ENCODE assay signal across 1 cellular context in the genomic region with DNA sequence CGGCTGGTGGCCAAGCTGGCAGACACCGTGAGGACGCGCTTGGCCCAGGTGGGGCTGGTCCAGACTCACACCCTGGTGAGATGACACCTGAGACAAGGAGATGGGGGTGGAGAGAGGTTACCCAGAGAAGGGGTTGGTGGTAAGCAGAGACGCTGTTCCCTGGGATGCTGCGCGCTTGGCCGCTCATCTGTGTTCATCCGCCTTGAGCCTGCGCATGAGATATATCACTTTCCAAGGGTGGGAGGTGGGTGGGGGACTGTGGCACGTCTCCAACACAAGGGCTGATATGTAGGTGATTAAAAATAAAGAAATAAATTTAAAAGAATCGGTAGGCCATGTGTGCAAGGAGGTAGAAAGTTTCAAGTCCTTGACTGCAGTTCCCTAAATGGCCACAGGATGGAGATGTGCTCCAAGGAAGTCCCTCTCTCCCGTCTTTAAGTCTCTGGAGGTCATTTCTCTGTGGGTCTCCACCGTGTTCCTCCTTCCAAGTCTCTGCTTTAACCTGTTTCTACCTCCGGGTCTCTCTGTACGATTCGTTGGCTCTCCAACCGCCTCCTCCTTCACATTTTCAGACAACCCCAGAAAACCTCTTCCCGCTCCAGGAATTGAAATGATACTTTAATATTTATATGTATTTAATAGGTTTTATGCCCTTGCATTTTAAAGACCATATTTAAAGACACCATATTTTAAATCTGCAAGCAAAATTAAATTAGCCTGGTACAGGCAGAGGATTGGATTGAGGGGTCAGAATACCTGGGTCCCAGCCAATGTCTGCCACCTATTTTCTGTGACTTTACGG.
A peak's percentile ranks its signal among the peaks of the same experiment; 100 is the strongest.
TF ChIP-seq lines count a peak whose summit lies in the region.

No MANE protein-coding gene starts in this region.

TF ChIP-seq in GM23338, 12 proteins besides CTCF, POLR2A, EP300 and RAD21 (continued from another document):
- TF ChIP-seq, protein P1, sequence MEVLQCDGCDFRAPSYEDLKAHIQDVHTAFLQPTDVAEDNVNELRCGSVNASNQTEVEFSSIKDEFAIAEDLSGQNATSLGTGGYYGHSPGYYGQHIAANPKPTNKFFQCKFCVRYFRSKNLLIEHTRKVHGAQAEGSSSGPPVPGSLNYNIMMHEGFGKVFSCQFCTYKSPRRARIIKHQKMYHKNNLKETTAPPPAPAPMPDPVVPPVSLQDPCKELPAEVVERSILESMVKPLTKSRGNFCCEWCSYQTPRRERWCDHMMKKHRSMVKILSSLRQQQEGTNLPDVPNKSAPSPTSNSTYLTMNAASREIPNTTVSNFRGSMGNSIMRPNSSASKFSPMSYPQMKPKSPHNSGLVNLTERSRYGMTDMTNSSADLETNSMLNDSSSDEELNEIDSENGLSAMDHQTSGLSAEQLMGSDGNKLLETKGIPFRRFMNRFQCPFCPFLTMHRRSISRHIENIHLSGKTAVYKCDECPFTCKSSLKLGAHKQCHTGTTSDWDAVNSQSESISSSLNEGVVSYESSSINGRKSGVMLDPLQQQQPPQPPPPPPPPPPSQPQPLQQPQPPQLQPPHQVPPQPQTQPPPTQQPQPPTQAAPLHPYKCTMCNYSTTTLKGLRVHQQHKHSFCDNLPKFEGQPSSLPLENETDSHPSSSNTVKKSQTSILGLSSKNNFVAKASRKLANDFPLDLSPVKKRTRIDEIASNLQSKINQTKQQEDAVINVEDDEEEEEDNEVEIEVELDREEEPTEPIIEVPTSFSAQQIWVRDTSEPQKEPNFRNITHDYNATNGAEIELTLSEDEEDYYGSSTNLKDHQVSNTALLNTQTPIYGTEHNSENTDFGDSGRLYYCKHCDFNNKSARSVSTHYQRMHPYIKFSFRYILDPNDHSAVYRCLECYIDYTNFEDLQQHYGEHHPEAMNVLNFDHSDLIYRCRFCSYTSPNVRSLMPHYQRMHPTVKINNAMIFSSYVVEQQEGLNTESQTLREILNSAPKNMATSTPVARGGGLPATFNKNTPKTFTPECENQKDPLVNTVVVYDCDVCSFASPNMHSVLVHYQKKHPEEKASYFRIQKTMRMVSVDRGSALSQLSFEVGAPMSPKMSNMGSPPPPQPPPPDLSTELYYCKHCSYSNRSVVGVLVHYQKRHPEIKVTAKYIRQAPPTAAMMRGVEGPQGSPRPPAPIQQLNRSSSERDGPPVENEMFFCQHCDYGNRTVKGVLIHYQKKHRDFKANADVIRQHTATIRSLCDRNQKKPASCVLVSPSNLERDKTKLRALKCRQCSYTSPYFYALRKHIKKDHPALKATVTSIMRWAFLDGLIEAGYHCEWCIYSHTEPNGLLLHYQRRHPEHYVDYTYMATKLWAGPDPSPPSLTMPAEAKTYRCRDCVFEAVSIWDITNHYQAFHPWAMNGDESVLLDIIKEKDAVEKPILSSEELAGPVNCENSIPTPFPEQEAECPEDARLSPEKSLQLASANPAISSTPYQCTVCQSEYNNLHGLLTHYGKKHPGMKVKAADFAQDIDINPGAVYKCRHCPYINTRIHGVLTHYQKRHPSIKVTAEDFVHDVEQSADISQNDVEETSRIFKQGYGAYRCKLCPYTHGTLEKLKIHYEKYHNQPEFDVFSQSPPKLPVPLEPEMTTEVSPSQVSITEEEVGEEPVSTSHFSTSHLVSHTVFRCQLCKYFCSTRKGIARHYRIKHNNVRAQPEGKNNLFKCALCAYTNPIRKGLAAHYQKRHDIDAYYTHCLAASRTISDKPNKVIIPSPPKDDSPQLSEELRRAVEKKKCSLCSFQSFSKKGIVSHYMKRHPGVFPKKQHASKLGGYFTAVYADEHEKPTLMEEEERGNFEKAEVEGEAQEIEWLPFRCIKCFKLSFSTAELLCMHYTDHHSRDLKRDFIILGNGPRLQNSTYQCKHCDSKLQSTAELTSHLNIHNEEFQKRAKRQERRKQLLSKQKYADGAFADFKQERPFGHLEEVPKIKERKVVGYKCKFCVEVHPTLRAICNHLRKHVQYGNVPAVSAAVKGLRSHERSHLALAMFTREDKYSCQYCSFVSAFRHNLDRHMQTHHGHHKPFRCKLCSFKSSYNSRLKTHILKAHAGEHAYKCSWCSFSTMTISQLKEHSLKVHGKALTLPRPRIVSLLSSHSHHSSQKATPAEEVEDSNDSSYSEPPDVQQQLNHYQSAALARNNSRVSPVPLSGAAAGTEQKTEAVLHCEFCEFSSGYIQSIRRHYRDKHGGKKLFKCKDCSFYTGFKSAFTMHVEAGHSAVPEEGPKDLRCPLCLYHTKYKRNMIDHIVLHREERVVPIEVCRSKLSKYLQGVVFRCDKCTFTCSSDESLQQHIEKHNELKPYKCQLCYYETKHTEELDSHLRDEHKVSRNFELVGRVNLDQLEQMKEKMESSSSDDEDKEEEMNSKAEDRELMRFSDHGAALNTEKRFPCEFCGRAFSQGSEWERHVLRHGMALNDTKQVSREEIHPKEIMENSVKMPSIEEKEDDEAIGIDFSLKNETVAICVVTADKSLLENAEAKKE (CRISPR knock-in tag; IDR thresholded peaks at IDR 0.05): 0 out of 2 replicates have a peak, but pooled peaks have one; percentile 31
